Comparison of ENCODE assay signal across 8 cellular contexts in the genomic region with DNA sequence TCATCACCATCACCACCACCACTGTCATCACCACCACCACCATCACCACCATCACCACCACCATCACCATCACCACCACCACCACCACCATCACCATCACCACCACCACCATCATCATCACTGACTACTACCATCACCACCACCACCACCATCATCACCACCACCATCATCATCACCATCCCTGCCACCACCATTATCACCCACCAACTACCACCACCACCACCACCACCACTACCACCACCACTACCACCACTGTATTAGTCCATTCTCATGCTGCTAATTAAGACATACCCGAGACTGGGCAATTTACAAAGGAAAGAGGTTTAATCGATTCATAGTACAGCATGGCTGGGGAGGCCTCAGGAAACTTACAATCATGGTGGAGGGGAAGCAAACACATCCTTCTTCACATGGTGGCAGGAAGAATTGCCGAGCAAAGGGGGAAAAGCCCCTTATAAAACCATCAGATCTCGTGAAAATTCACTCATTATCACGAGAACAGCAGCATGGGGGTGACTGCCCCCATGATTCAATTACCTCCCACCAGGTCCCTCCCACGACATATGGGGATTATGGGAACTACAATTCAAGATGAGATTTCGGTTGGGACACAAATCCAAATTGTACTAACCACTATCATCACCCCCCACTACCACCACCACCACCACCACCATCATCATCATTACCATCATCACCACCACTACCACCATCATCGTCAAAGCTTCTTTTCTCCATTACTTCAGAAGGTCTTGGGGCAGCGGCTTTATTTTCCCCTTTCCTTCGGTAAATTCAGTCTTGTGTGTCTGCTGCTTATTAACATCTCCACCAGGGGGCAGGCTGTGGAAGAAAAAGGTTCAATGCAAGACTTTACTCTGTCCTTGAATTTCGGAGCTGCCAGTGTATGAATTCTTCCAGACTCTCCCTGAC. TPM values are rescaled to one million over a fixed set of nuclear protein-coding genes. Genes with fewer than 3 reads are reported as not detected.
DNase-seq lines count a peak whose midpoint lies in the region; ATAC-seq and TF ChIP-seq lines count a peak whose summit lies in the region.
"Not testable (repeated sequence)": the region's sequence is repeated elsewhere in the genome, so short reads cannot be mapped to it uniquely, and the experiment has no call there.

No MANE protein-coding gene starts in this region.

- peak; percentile 77 for ATAC-seq in DND-41 (ENCODE audit: insufficient read depth, low read depth)

- H3K9me3 ChIP-seq in DND-41 (ENCODE audit: insufficient read depth, low read length, severe bottlenecking); thyroid gland: not testable (repeated sequence)

- H2AFZ ChIP-seq in DND-41 (ENCODE audit: low read depth, low read length) = not testable (repeated sequence)

- H3K9ac ChIP-seq in DND-41 (ENCODE audit: low read depth, low read length) = not testable (repeated sequence)

- not testable (repeated sequence) for H3K36me3 ChIP-seq in DND-41 (ENCODE audit: insufficient read depth, low read length); thyroid gland

- not testable (repeated sequence) for H3K4me2 ChIP-seq in DND-41 (ENCODE audit: insufficient read depth, low read length)

- H3K79me2 ChIP-seq in DND-41 (ENCODE audit: insufficient read depth, low read length) = not testable (repeated sequence)

- peak; percentile 79 for TF ChIP-seq CTCF in DND-41 (IDR thresholded peaks at IDR 0.05; ENCODE audit: borderline replicate concordance, extremely low read depth, low read length, poor library complexity, severe bottlenecking)
- TF ChIP-seq CTCF in cardiac fibroblast (IDR thresholded peaks at IDR 0.05; ENCODE audit: low read depth, low read length) = peak; percentile 72
- TF ChIP-seq CTCF in thyroid gland (IDR thresholded peaks at IDR 0.05) = peak; percentile 28 to 58 (median 48)

- WGBS in thyroid gland, 2 donors = 57 to 59% methylated on average over 11 of the region's 11 CpGs

- not testable (repeated sequence) for H3K4me1 ChIP-seq in DND-41 (ENCODE audit: insufficient read depth, low read length)
- peaks cover 4 to 11% of the 10 kb centered on the region in 2 donors for H3K4me1 ChIP-seq in thyroid gland

- DNase-seq in DND-41 (peak; percentile 65), KG1 (lab: John Stamatoyannopoulos, UW) (peak; percentile 1), NCI-H82 (lab: John Stamatoyannopoulos, UW) (peak; percentile 93), cardiac fibroblast (ENCODE audit: low read depth in 2 of 2) (peak; percentile 87), hippocampal formation (lab: John Stamatoyannopoulos, UW) (peak; percentile 39 to 63), posterior cingulate gyrus (peak in 8 of 10 donors; percentile 22 to 92 (median 72)), thyroid gland (peak; percentile 54 to 67)
- peak; percentile 33 to 45 for DNase-seq in activated CD4-positive, alpha-beta T cell treated with anti-CD3 and anti-CD28 coated beads for 24 hours (ENCODE audit: low read depth in 2 of 2)

- H3K4me3 ChIP-seq in DND-41 (ENCODE audit: low read depth in 1 of 2, low read length in 2 of 2); cardiac fibroblast (replicated peaks in 1 of 2; ENCODE audit: low read depth in 2 of 2, low read length in 2 of 2); thyroid gland (replicated peaks in 1 of 3): not testable (repeated sequence)

- H4K20me1 ChIP-seq in DND-41 (ENCODE audit: insufficient read depth, low read length) = not testable (repeated sequence)

- intact Hi-C loops in posterior cingulate gyrus (cut with DNase I) = loop anchor here (1.0 to 5.0 kb wide), 2 partner anchors 82 to 473 kb away; no protein-coding TSS in a partner anchor
- intact Hi-C loops in thyroid gland (cut with DNase I) = loop anchor here (10.0 kb wide), 2 partner anchors 89 to 469 kb away; a partner anchor contains a TSS

- H3K27me3 ChIP-seq in DND-41 (ENCODE audit: insufficient read depth, low read length, poor library complexity); thyroid gland: not testable (repeated sequence)

- H3K27ac ChIP-seq in DND-41 (ENCODE audit: low read length); thyroid gland: not testable (repeated sequence)

- TF ChIP-seq POLR2A in thyroid gland (IDR thresholded peaks at IDR 0.05) = not testable (repeated sequence)

RNA-seq across cellular contexts. Expression of a gene that starts 53.6 kb away (rescaled TPM):
- total RNA-seq in thyroid gland = 10 to 100 TPM; 13.0 to 27.4 (median 18.7) TPM

Comparison
In these comparisons a context has a peak if more than half of its experiments do, and no peak if none do; other contexts are left out.
1. DNase-seq: peak in every context shown above with its lines; median percentile 93 in NCI-H82; 87 in cardiac fibroblast; 72 in posterior cingulate gyrus; 65 in DND-41; 60 in thyroid gland; 51 in hippocampal formation; 39 in activated CD4-positive, alpha-beta T cell treated with anti-CD3 and anti-CD28 coated beads for 24 hours; 1 in KG1.